ENCODE assay signal across 8 cellular contexts in the genomic region with DNA sequence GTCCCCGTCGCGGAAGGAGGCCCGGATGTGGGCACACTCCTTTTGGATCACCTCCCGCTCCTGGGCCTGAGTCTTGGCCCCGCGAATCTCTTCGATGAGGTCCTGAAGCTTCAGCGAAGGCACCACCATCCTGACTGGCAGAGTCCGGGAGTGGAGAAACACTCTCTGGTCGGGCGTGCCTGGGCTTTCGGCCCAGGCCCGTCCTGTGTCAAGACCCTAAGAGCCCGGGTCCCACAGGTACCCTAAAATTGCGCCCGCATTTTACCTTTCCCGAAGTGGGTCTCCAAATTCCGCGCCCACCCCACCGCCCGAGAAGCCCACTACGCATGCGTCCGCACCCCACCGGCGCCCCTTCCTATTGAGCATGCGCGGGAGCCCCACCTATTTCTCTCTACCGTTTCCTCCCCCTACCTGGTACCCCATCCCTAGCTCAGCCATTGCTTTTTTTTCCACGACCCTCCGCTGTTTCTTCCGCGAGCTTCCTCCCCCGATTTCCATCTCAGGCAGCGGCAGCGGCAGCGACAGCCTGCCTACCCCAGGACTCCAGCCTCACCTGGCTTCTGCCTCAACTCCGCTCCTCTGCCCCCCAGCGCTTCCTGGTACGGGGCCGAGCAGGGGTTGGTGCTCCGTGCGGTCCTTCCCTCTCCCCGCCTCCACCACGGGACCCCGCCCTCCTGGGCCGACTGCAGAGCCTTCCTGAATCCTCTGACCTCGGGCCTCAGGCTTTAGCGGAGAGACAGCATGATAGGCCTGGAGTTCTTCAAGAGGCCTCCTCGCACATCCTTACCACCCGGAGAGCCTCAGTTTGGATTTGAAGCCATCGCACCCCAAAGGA. TPM values are rescaled to one million over a fixed set of nuclear protein-coding genes. Genes with fewer than 3 reads are reported as not detected.
DNase-seq lines count a peak whose midpoint lies in the region; ATAC-seq and TF ChIP-seq lines count a peak whose summit lies in the region.

A gene with protein sequence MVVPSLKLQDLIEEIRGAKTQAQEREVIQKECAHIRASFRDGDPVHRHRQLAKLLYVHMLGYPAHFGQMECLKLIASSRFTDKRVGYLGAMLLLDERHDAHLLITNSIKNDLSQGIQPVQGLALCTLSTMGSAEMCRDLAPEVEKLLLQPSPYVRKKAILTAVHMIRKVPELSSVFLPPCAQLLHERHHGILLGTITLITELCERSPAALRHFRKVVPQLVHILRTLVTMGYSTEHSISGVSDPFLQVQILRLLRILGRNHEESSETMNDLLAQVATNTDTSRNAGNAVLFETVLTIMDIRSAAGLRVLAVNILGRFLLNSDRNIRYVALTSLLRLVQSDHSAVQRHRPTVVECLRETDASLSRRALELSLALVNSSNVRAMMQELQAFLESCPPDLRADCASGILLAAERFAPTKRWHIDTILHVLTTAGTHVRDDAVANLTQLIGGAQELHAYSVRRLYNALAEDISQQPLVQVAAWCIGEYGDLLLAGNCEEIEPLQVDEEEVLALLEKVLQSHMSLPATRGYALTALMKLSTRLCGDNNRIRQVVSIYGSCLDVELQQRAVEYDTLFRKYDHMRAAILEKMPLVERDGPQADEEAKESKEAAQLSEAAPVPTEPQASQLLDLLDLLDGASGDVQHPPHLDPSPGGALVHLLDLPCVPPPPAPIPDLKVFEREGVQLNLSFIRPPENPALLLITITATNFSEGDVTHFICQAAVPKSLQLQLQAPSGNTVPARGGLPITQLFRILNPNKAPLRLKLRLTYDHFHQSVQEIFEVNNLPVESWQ (minus strand): TSS at position 606 of the 835 bp plus-strand sequence. CDS start 477 bp downstream, at position 129.

- CTCF ChIA-PET in OCI-LY7 (lab: Charles Lee; ENCODE audit: unreplicated experiment): interaction anchor here (0.7 kb wide), 1 partner anchor 9 kb away, joined by 3 read pairs; no protein-coding TSS in a partner anchor

- TF ChIP-seq CTCF in OCI-LY7 (conservative IDR thresholded peaks at IDR 0.05; ENCODE audit: low read length) (no peak), epithelial cell of proximal tubule (conservative IDR thresholded peaks at IDR 0.05; ENCODE audit: low read depth, low read length) (no peak)

- peak; percentile 88 for DNase-seq in D341Med (ENCODE audit: low spot score)
- peak; percentile 94 for DNase-seq in HuH-7 (ENCODE audit: low spot score)
- peak; percentile 90 for DNase-seq in OCI-LY7 (ENCODE audit: low spot score)
- peak; percentile 85 for DNase-seq in activated T-cell treated with anti-CD3 and anti-CD28 coated beads for 24 hours (ENCODE audit: low read depth)
- DNase-seq in epithelial cell of proximal tubule (ENCODE audit: low read depth): no peak
- peak; percentile 72 to 79 for DNase-seq in stimulated activated CD8-positive, alpha-beta memory T cell treated with anti-CD3 and anti-CD28 coated beads, Interleukin-7, amount 100 ng/mL, for 4 hours (ENCODE audit: low read depth in 2 of 2)

- H3K4me2 ChIP-seq in OCI-LY7 (ENCODE audit: low read length): peak within 1 kb of the TSS; percentile 96

- H3K36me3 ChIP-seq in OCI-LY7 (ENCODE audit: insufficient read depth, low read length) (peaks cover 38% of the 10 kb centered on the region; the same call in 1 of the 2 replicates), mucosa of stomach (ENCODE audit: control insufficient read depth, insufficient read depth, low read length) (no peaks in the 10 kb centered on the region)

- H3K4me3 ChIP-seq in OCI-LY7 (ENCODE audit: low read depth, low read length, poor library complexity, severe bottlenecking) (peak within 1 kb of the TSS; percentile 85), epithelial cell of proximal tubule (ENCODE audit: low read depth, low read length) (peak within 1 kb of the TSS; percentile 81), mucosa of stomach (ENCODE audit: low read length) (peak within 1 kb of the TSS; percentile 86)

- H3K9me2 ChIP-seq in OCI-LY7 (ENCODE audit: insufficient read depth, low read length): no peaks in the 10 kb centered on the region

- peak within 1 kb of the TSS; percentile 55 for H3K27ac ChIP-seq in OCI-LY7 (ENCODE audit: low read depth, low read length, poor library complexity, severe bottlenecking)

- no TSS peak for BruUV-seq in OCI-LY7 (replicated peaks; lab: Mats Ljungman, UMichigan)

- H3K9me3 ChIP-seq in OCI-LY7 (ENCODE audit: low read length) (no peaks in the 10 kb centered on the region), mucosa of stomach (ENCODE audit: control insufficient read depth, low read length) (no peaks in the 10 kb centered on the region)

- no peaks in the 10 kb centered on the region; the same call in 1 of the 2 replicates for H4K20me1 ChIP-seq in OCI-LY7 (ENCODE audit: insufficient read depth, low read length)

- POLR2A ChIA-PET in OCI-LY7 (lab: Charles Lee): interaction anchor here (0.8 to 1.7 kb wide), 5 partner anchors 10 to 526 kb away, joined by 3 to 9 read pairs (median 3); a partner anchor contains a TSS

- peaks cover 9% of the 10 kb centered on the region; the same call in 1 of the 2 replicates for H3K79me2 ChIP-seq in OCI-LY7 (ENCODE audit: insufficient read depth, low read depth, low read length)

- H2AFZ ChIP-seq in OCI-LY7 (ENCODE audit: low read length): peak within 1 kb of the TSS; percentile 53; the same call in 1 of the 2 replicates

- ATAC-seq in GM21423 (IDR thresholded peaks at IDR 0.05; ENCODE audit: unreplicated experiment): peak; percentile 79

- intact Hi-C loops in OCI-LY7 (cut with micrococcal nuclease; ENCODE audit: unreplicated experiment): loop anchor here (10.0 kb wide), 1 partner anchor 797 kb away; a partner anchor contains a TSS

- peaks cover 8% of the 10 kb centered on the region for H3K27me3 ChIP-seq in mucosa of stomach (ENCODE audit: control insufficient read depth, insufficient read depth, low read length)

- peaks cover 29% of the 10 kb centered on the region for H3K4me1 ChIP-seq in OCI-LY7 (ENCODE audit: insufficient read depth, low read length, poor library complexity, severe bottlenecking)
- H3K4me1 ChIP-seq in mucosa of stomach (ENCODE audit: control insufficient read depth, insufficient read depth, low read length): peaks cover 35% of the 10 kb centered on the region

- peak within 1 kb of the TSS; percentile 83 for H3K9ac ChIP-seq in mucosa of stomach (ENCODE audit: low read length)

RNA-seq across cellular contexts. Expression of the gene that starts here (rescaled TPM):
- total RNA-seq in OCI-LY7 (2014; rRNA removed; shearing (Covaris generic)): 110 and 129 TPM in 2 replicates
- total RNA-seq in OCI-LY7 (2022) (209 and 235 TPM in 2 replicates), epithelial cell of proximal tubule (55.4 and 89.9 TPM in 2 replicates)
